15 cellular contexts compared by ENCODE assay signal in genomic region chr1:221449801-221450470, GRCh38.
DNase-seq lines count a peak whose midpoint lies in the region; ATAC-seq and TF ChIP-seq lines count a peak whose summit lies in the region.
"Had no signal": no experiment of that assay in that cellular context is flagged by ENCODE, and none has a peak within 500 bp of the region (broad histone marks: within the 10 kb centered on the region; RNA-seq: fewer than 3 reads in every experiment).

No MANE protein-coding gene starts in this region.

- H3K9ac ChIP-seq in MM.1S (ENCODE audit: low read length): no peak overlapping the region

- intact Hi-C loops in transverse colon (cut with DNase I; ENCODE audit: low total_unique reads) (loop anchor here (10.0 kb wide), 1 partner anchor 295 kb away; the partner anchor contains the start of gene DUSP10), dorsolateral prefrontal cortex (cut with DNase I) (no loop called here), body of pancreas (cut with DNase I) (no loop called here)

- no peak overlapping the region for H2AFZ ChIP-seq in MM.1S (ENCODE audit: low read length)

- TF ChIP-seq EP300 in transverse colon (IDR thresholded peaks at IDR 0.05; ENCODE audit: low read depth): no peak

- no peaks in the 10 kb centered on the region for H3K79me2 ChIP-seq in MM.1S (ENCODE audit: low read length)

- no peak for TF ChIP-seq CTCF in MM.1S (IDR thresholded peaks at IDR 0.05; ENCODE audit: low read length)
- TF ChIP-seq CTCF in choroid plexus epithelial cell (conservative IDR thresholded peaks at IDR 0.05; ENCODE audit: low read depth, low read length): no peak
- TF ChIP-seq CTCF in transverse colon (IDR thresholded peaks at IDR 0.05): no peak
- no peak for TF ChIP-seq CTCF in dorsolateral prefrontal cortex (IDR thresholded peaks at IDR 0.05 in 54 of 56, conservative IDR thresholded peaks at IDR 0.05 in 2 of 56; ENCODE audit: low read depth in 1 of 56, partially characterized antibody in 56 of 56)
- no peak for TF ChIP-seq CTCF in body of pancreas (IDR thresholded peaks at IDR 0.05)

- H3K36me3 ChIP-seq in MM.1S (replicated peaks; ENCODE audit: insufficient read depth, low read length): no peaks in the 10 kb centered on the region
- H3K36me3 ChIP-seq in transverse colon: no peaks in the 10 kb centered on the region
- no peaks in the 10 kb centered on the region for H3K36me3 ChIP-seq in body of pancreas (replicated peaks in 1 of 2; ENCODE audit: insufficient read depth in 1 of 2, low read depth in 2 of 2)

- ATAC-seq in GM21381 (IDR thresholded peaks at IDR 0.05; ENCODE audit: unreplicated experiment): peak; percentile 78
- ATAC-seq in body of pancreas: no peak

- H3K9me2 ChIP-seq in MM.1S (replicated peaks; ENCODE audit: insufficient read depth, low read length): no peaks in the 10 kb centered on the region

- TF ChIP-seq POLR2A in transverse colon (IDR thresholded peaks at IDR 0.05) (no peak), body of pancreas (IDR thresholded peaks at IDR 0.05) (no peak)

- H3K27me3 ChIP-seq in MM.1S (replicated peaks; ENCODE audit: insufficient read depth, low read length) (no peaks in the 10 kb centered on the region), transverse colon (no peaks in the 10 kb centered on the region), dorsolateral prefrontal cortex (peaks cover 0 to 4% (median 0%) of the 10 kb centered on the region in 45 donors), body of pancreas (no peaks in the 10 kb centered on the region)

- DNase-seq in ELR (ENCODE audit: low read depth) (peak; percentile 88), MM.1S (peak; percentile 13), choroid plexus epithelial cell (ENCODE audit: low read depth) (peak; percentile 48), transverse colon (no peak), dorsolateral prefrontal cortex (no peak), NK-92 (lab: John Stamatoyannopoulos, UW; ENCODE audit: unreplicated experiment) (no peak), body of pancreas (no peak)
- DNase-seq: activated effector memory CD4-positive, alpha-beta T cell treated with Interleukin-2 at 50 U/mL for 16 hours; Caco-2; hypothalamus; NCI-H2081 treated with DMSO at 0.1 percent for 48 hours; RPMI8226; trophoblast cell had no signal

- H3K4me3 ChIP-seq in MM.1S (ENCODE audit: low read length): no peak overlapping the region
- no peak overlapping the region for H3K4me3 ChIP-seq in choroid plexus epithelial cell (ENCODE audit: low read depth, low read length)
- H3K4me3 ChIP-seq in transverse colon: no peak overlapping the region
- no peak overlapping the region for H3K4me3 ChIP-seq in dorsolateral prefrontal cortex
- no peak overlapping the region for H3K4me3 ChIP-seq in body of pancreas

- no peaks in the 10 kb centered on the region for H3F3A ChIP-seq in MM.1S (ENCODE audit: insufficient read depth, low read length)

- 60 to 76% methylated on average over 2 to 3 of the region's 3 CpGs for WGBS in transverse colon (ENCODE audit: low coverage in 1 of 2), 2 donors
- WGBS in body of pancreas, 2 donors: 50 to 53% methylated on average over 3 of the region's 3 CpGs

- H3K4me2 ChIP-seq in MM.1S (ENCODE audit: low read depth, low read length): no peak overlapping the region

- H4K20me1 ChIP-seq in MM.1S (ENCODE audit: insufficient read depth, low read length): no peaks in the 10 kb centered on the region

- H3K4me1 ChIP-seq in MM.1S (ENCODE audit: low read length) (no peaks in the 10 kb centered on the region), transverse colon (peaks cover 0 to 4% (median 0%) of the 10 kb centered on the region in 4 donors), body of pancreas (no peaks in the 10 kb centered on the region)
- H3K4me1 ChIP-seq: Caco-2 had no signal

- H3K9me3 ChIP-seq in MM.1S (replicated peaks; ENCODE audit: insufficient read depth, low read length) (no peaks in the 10 kb centered on the region), transverse colon (no peaks in the 10 kb centered on the region), body of pancreas (no peaks in the 10 kb centered on the region)
- H3K9me3 ChIP-seq: Caco-2 had no signal

- in situ Hi-C loops in transverse colon (cut with MboI; ENCODE audit: low pct_ligation_motif_present in 1 of 4, low pct_unique_long_range_greater_than_20kb in 1 of 4, low sequenced_read_pairs in 3 of 4): loop anchor here in 2 of 4 donors (25.0 kb wide), 2 partner anchors 563 to 638 kb away; partner anchors contain the start of gene HLX (in 1 of the 2)

- H3K27ac ChIP-seq in MM.1S (ENCODE audit: low read length): no peak overlapping the region
- no peak overlapping the region for H3K27ac ChIP-seq in transverse colon
- no peak overlapping the region for H3K27ac ChIP-seq in dorsolateral prefrontal cortex
- no peak overlapping the region for H3K27ac ChIP-seq in body of pancreas
- H3K27ac ChIP-seq: VCaP had no signal

Comparison
In these comparisons a context has a peak if more than half of its experiments do, and no peak if none do; other contexts are left out.
1. DNase-seq: peak in ELR (single experiment), MM.1S (single experiment) and choroid plexus epithelial cell (single experiment); none in transverse colon (single experiment), dorsolateral prefrontal cortex (0 of 10), NK-92 (single experiment) and body of pancreas (0 of 4).